ENCODE assay signal across 8 cellular contexts in genomic region chr5:93078082-93079038, GRCh38.
DNase-seq lines count a peak whose midpoint lies in the region; ATAC-seq and TF ChIP-seq lines count a peak whose summit lies in the region.

No MANE protein-coding gene starts in this region.

- no peaks in the 10 kb centered on the region for H3K27me3 Mint-ChIP-seq in progenitor cell of endocrine pancreas

- ATAC-seq in GM19025 (IDR thresholded peaks at IDR 0.05; ENCODE audit: low read depth, unreplicated experiment) (peak; percentile 79), HG03139 (IDR thresholded peaks at IDR 0.05; ENCODE audit: unreplicated experiment) (peak; percentile 48), foreskin keratinocyte (peak; percentile 91)

- H3K9me3 ChIP-seq in SJCRH30 (replicated peaks), result no peaks in the 10 kb centered on the region

- H3K27ac ChIP-seq in SJCRH30 (peak overlapping the region; percentile 3), foreskin keratinocyte (no peak overlapping the region)

- peaks cover 1% of the 10 kb centered on the region for H3K36me3 Mint-ChIP-seq in progenitor cell of endocrine pancreas (ENCODE audit: insufficient read depth)

- in situ Hi-C loops in ACHN (cut with HindIII; ENCODE audit: low pct_ligation_motif_present, low pct_unique_long_range_greater_than_20kb, low sequenced_read_pairs), result no loop called here

- H3K9me3 Mint-ChIP-seq in progenitor cell of endocrine pancreas (ENCODE audit: low read depth), result peaks cover 3% of the 10 kb centered on the region

- H3K4me3 Mint-ChIP-seq in progenitor cell of endocrine pancreas (ENCODE audit: low read depth), result no peak overlapping the region

- no peaks in the 10 kb centered on the region for H3K27me3 ChIP-seq in SJCRH30
- no peaks in the 10 kb centered on the region for H3K27me3 ChIP-seq in foreskin keratinocyte

- peak overlapping the region; percentile 6 for H3K4me3 ChIP-seq in SJCRH30

- TF ChIP-seq CTCF in foreskin keratinocyte (conservative IDR thresholded peaks at IDR 0.05) (no peak), progenitor cell of endocrine pancreas (IDR thresholded peaks at IDR 0.05; ENCODE audit: unreplicated experiment) (no peak)

- no peaks in the 10 kb centered on the region for H3K36me3 ChIP-seq in SJCRH30

- DNase-seq in ACHN, result peak; percentile 65
- DNase-seq in SJCRH30, result peak; percentile 77 to 83
- DNase-seq in foreskin keratinocyte, result peak; percentile 72 to 81
- no peak for DNase-seq in progenitor cell of endocrine pancreas (ENCODE audit: low spot score, unreplicated experiment)
- DNase-seq in NK-92 (lab: John Stamatoyannopoulos, UW; ENCODE audit: unreplicated experiment), result no peak
- DNase-seq in activated gamma-delta T cell (lab: John Stamatoyannopoulos, UW), result no peak

- H3K27ac Mint-ChIP-seq in progenitor cell of endocrine pancreas, result peak overlapping the region; percentile 52

- H3K4me1 Mint-ChIP-seq in progenitor cell of endocrine pancreas (ENCODE audit: low read depth), result peaks cover 7% of the 10 kb centered on the region

- H3K4me1 ChIP-seq in SJCRH30, result peaks cover 10% of the 10 kb centered on the region
- H3K4me1 ChIP-seq in foreskin keratinocyte, result peaks cover 5% of the 10 kb centered on the region

Comparison
In these comparisons a context has a peak if more than half of its experiments do, and no peak if none do; other contexts are left out.
1. DNase-seq: peak in ACHN (single experiment), SJCRH30 (2 of 2) and foreskin keratinocyte (2 of 2); none in progenitor cell of endocrine pancreas (single experiment), NK-92 (single experiment) and activated gamma-delta T cell (single experiment).
2. Peak in every context shown above with its lines, with median percentiles within 50 percentile points of each other: ATAC-seq.